Comparison of ENCODE assay signal across 1 cellular context in genomic region chr1:43994794-43995790, GRCh38.
A peak's percentile ranks its signal among the peaks of the same experiment; 100 is the strongest.
TF ChIP-seq lines count a peak whose summit lies in the region.

No MANE protein-coding gene starts in this region.

TF ChIP-seq in K562, 482 proteins besides CTCF, POLR2A, EP300 and RAD21 (continued from another document and continues in another):
- TF ChIP-seq PREB (CRISPR knock-in tag; IDR thresholded peaks at IDR 0.05) (no peak), ZKSCAN1 (IDR thresholded peaks at IDR 0.05; ENCODE audit: low read depth, low read length) (0 out of 2 replicates have a peak, but pooled peaks have one; percentile 18), CTCFL (IDR thresholded peaks at IDR 0.05; ENCODE audit: borderline replicate concordance, insufficient read depth, low read depth, low read length, poor library complexity, severe bottlenecking) (peak; percentile 81), ATF7 (IDR thresholded peaks at IDR 0.05) (0 out of 2 replicates have a peak, but pooled peaks have one; percentile 11), PHTF2 (CRISPR knock-in tag; IDR thresholded peaks at IDR 0.05) (no peak), TARDBP (IDR thresholded peaks at IDR 0.05) (no peak), MTA1 (IDR thresholded peaks at IDR 0.05; ENCODE audit: borderline replicate concordance) (no peak), POU5F1 (IDR thresholded peaks at IDR 0.05; ENCODE audit: borderline replicate concordance, low read depth, low read length, partially characterized antibody) (no peak), MCM3 (IDR thresholded peaks at IDR 0.05) (no peak), CBFA2T3 (IDR thresholded peaks at IDR 0.05) (no peak; the same call in 1 of the 2 replicates), DACH1 (IDR thresholded peaks at IDR 0.05; ENCODE audit: partially characterized antibody) (peak; percentile 57), PCBP2 (IDR thresholded peaks at IDR 0.05; ENCODE audit: low read depth, low read length, poor library complexity, severe bottlenecking) (no peak), MYBL2 (IDR thresholded peaks at IDR 0.05; ENCODE audit: low read depth) (no peak), MYBL2 (CRISPR knock-in tag; IDR thresholded peaks at IDR 0.05; ENCODE audit: borderline replicate concordance) (no peak), MGA (IDR thresholded peaks at IDR 0.05) (no peak), POLR3G (IDR thresholded peaks at IDR 0.05; ENCODE audit: extremely low read depth, insufficient read length, insufficient replicate concordance) (no peak), HNRNPL (IDR thresholded peaks at IDR 0.05; ENCODE audit: low read depth, low read length) (no peak), RHOXF2B (CRISPR knock-in tag; conservative IDR thresholded peaks at IDR 0.05) (0 out of 2 replicates have a peak, but pooled peaks have one; percentile 38), PTTG1 (tag; IDR thresholded peaks at IDR 0.05; ENCODE audit: low read depth) (no peak), SMC3 (conservative IDR thresholded peaks at IDR 0.05; ENCODE audit: insufficient read depth, low read depth, low read length) (peak; percentile 88), TOE1 (IDR thresholded peaks at IDR 0.05; ENCODE audit: borderline replicate concordance) (peak; percentile 20; the same call in 1 of the 2 replicates), TOE1 (CRISPR knock-in tag; IDR thresholded peaks at IDR 0.05; ENCODE audit: borderline replicate concordance, low read depth) (no peak), JUN (IDR thresholded peaks at IDR 0.05; ENCODE audit: borderline replicate concordance, low read depth, low read length) (no peak), JUN (CRISPR knock-in tag; IDR thresholded peaks at IDR 0.05; ENCODE audit: borderline replicate concordance) (no peak; the same call in 1 of the 2 replicates), ZNF609 (CRISPR knock-in tag; IDR thresholded peaks at IDR 0.05; ENCODE audit: borderline replicate concordance) (0 out of 2 replicates have a peak, but pooled peaks have one; percentile 60), ESRRB (CRISPR knock-in tag; IDR thresholded peaks at IDR 0.05; ENCODE audit: borderline replicate concordance) (no peak), TCF7 (IDR thresholded peaks at IDR 0.05; ENCODE audit: borderline replicate concordance) (no peak), ZNF551 (CRISPR knock-in tag; IDR thresholded peaks at IDR 0.05) (no peak), HDGF (IDR thresholded peaks at IDR 0.05) (0 out of 2 replicates have a peak, but pooled peaks have one; percentile 44), U2AF2 (optimal IDR thresholded peaks at IDR 0.05; ENCODE audit: low read depth, low read length) (no peak), GMEB1 (CRISPR knock-in tag; IDR thresholded peaks at IDR 0.05) (no peak), IRF2 (CRISPR knock-in tag; IDR thresholded peaks at IDR 0.05) (no peak), SIN3B (IDR thresholded peaks at IDR 0.05; ENCODE audit: low read depth) (no peak), MAX (CRISPR knock-in tag; IDR thresholded peaks at IDR 0.05) (peak; percentile 62; the same call in 1 of the 2 replicates), CREB5 (CRISPR knock-in tag; IDR thresholded peaks at IDR 0.05) (no peak)
